Comparison of ENCODE assay signal across 10 cellular contexts in the genomic region with DNA sequence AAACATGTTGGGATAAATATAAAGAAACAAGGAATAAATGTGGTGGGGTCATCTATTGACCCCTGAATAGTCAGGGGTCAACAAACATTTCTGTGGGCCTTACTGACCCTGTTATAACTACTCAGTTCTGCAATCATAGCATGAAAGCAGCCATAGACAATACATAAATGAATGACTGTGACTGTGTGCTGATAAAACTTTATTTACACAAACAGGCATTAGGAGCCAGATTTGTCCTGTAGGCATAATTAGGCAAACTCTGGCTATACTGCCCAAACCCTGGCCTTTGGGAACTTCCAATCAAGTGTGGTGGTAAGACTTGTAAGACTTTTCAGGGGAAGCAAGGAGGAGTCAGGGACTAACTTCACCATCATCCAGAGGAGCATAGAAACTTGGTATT.
"Had no signal": no experiment of that assay in that cellular context is flagged by ENCODE, and none has a peak within 500 bp of the region (broad histone marks: within the 10 kb centered on the region; RNA-seq: fewer than 3 reads in every experiment).

No MANE protein-coding gene starts in this region.

- H3K36me3 ChIP-seq: HAP-1 had no signal

- ATAC-seq: GM23338, HCT116 had no signal

- H3K9ac ChIP-seq: GM23248 had no signal

- H3K27ac ChIP-seq: GM23248 had no signal

- H2AFZ ChIP-seq: GM23248, GM23338 had no signal

- DNase-seq: GM23248, GOT3, H7, H9, HCEC 1CT, HFFc6 had no signal

- H3K9me3 ChIP-seq: HAP-1 had no signal

- H3K4me1 ChIP-seq: HAP-1 had no signal

- H3K4me2 ChIP-seq: GM23338 had no signal

- FAIRE-seq: H1 had no signal

- H3K4me3 ChIP-seq: GM23248, GM23338, HAP-1 had no signal
